In the genomic region with DNA sequence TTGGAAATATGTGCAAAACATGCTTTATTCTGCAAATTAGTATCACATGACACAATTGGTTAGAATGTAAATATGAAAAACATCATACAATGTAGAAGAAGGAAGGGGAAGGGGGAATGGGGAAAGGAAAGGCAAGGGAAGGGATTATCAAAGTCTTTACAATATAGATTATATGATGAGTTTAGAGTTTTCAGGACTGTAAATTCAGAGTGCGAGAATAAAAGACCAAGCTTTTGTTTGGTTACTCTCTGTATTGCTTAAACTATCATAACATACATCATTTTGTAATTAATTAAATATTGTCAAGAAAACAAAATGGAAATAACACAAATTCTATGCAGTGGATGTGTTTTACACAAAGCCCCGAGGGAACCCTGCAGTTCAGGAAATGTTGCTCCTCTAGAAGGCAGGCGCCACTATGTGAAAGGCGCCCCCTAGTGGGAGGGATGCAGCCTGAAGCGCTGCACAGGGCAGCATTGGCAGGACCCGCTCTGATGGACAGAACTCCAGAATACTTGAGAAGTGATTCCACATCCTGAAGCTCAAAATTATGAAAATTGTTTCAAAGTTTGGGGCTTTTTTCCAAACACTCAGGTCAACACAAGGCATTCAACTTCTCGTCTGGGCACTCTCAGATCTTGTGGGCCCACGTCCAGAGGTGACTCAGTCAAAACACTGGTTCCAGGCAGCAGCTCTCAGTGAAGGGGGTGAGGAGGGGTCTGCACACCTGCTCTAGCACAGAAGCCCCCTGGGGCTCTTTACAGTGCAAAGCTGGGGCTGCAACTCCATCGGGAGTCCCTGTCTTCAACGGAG, we compare ENCODE assay signal across 9 cellular contexts. TPM values are rescaled to one million over a fixed set of nuclear protein-coding genes. Genes with fewer than 3 reads are reported as not detected.
DNase-seq lines count a peak whose midpoint lies in the region; ATAC-seq and TF ChIP-seq lines count a peak whose summit lies in the region.
"Had no signal": no experiment of that assay in that cellular context is flagged by ENCODE, and none has a peak within 500 bp of the region (broad histone marks: within the 10 kb centered on the region; RNA-seq: fewer than 3 reads in every experiment).

No MANE protein-coding gene starts in this region.

- intact Hi-C loops in CD4-positive, alpha-beta T cell (cut with DNase I, micrococcal nuclease) = loop anchor here (10.0 kb wide), 2 partner anchors 482 to 512 kb away; partner anchors contain the start of gene SFTPA2 (in 1 of the 2)
- intact Hi-C loops in activated T-helper 1 cell treated with anti-CD3 and anti-CD28 coated beads, Interleukin-12 subunit alpha, Interleukin-12 subunit beta, Interleukin-2, Interleukin-4 antibody, amounts not matched to agents 30 ng/mL and 10 ng/mL and 1 ng/mL, durations not matched to agents 14 hours and 24 hours and 36 hours (cut with micrococcal nuclease) = loop anchor here (1.0 to 5.0 kb wide), 3 partner anchors 270 to 510 kb away; no protein-coding TSS in a partner anchor

- H3K9me3 ChIP-seq in CD4-positive, alpha-beta T cell (ENCODE audit: control insufficient read depth, low read length) = no peaks in the 10 kb centered on the region
- H3K9me3 ChIP-seq in Peyer's patch (no peaks in the 10 kb centered on the region), suprapubic skin (no peaks in the 10 kb centered on the region)

- H3K4me3 ChIP-seq in Peyer's patch (no peak overlapping the region), fibroblast of villous mesenchyme (ENCODE audit: low read depth, low read length) (no peak overlapping the region), suprapubic skin (no peak overlapping the region)

- H3K4me3 Mint-ChIP-seq in CD4-positive, alpha-beta T cell = no peak overlapping the region
- H3K4me3 Mint-ChIP-seq in activated T-helper 1 cell treated with anti-CD3 and anti-CD28 coated beads, Interleukin-12 subunit alpha, Interleukin-12 subunit beta, Interleukin-2, Interleukin-4 antibody, amounts not matched to agents 30 ng/mL and 10 ng/mL and 1 ng/mL, durations not matched to agents 14 hours and 24 hours and 36 hours = no peak overlapping the region
- H3K4me3 Mint-ChIP-seq: T-helper 1 cell treated with Interleukin-12 subunit alpha and Interleukin-12 subunit beta and Interleukin-4 antibody, amounts not matched to agents 30 μg/mL and 1 μg/mL, for 36 hours had no signal

- no peaks in the 10 kb centered on the region for H3K27me3 Mint-ChIP-seq in CD4-positive, alpha-beta T cell
- H3K27me3 Mint-ChIP-seq in activated T-helper 1 cell treated with anti-CD3 and anti-CD28 coated beads, Interleukin-12 subunit alpha, Interleukin-12 subunit beta, Interleukin-2, Interleukin-4 antibody, amounts not matched to agents 30 ng/mL and 10 ng/mL and 1 ng/mL, durations not matched to agents 14 hours and 24 hours and 36 hours (ENCODE audit: insufficient read depth) = peaks cover 10% of the 10 kb centered on the region

- H3K4me1 Mint-ChIP-seq in CD4-positive, alpha-beta T cell (ENCODE audit: low read depth) = no peaks in the 10 kb centered on the region
- H3K4me1 Mint-ChIP-seq in activated T-helper 1 cell treated with anti-CD3 and anti-CD28 coated beads, Interleukin-12 subunit alpha, Interleukin-12 subunit beta, Interleukin-2, Interleukin-4 antibody, amounts not matched to agents 30 ng/mL and 10 ng/mL and 1 ng/mL, durations not matched to agents 14 hours and 24 hours and 36 hours (ENCODE audit: low read depth) = peaks cover 5% of the 10 kb centered on the region

- peak; percentile 87 for TF ChIP-seq CTCF in CD4-positive, alpha-beta T cell (IDR thresholded peaks at IDR 0.05)
- peak; percentile 55 to 90 (median 70) for TF ChIP-seq CTCF in Peyer's patch (IDR thresholded peaks at IDR 0.05)
- TF ChIP-seq CTCF in fibroblast of villous mesenchyme (IDR thresholded peaks at IDR 0.05; ENCODE audit: insufficient read depth, low read depth, low read length) = peak; percentile 95
- peak; percentile 46 to 90 for TF ChIP-seq CTCF in suprapubic skin (IDR thresholded peaks at IDR 0.05)

- H3K36me3 ChIP-seq in Peyer's patch (no peaks in the 10 kb centered on the region), suprapubic skin (no peaks in the 10 kb centered on the region)

- no peak overlapping the region for H3K27ac Mint-ChIP-seq in CD4-positive, alpha-beta T cell
- H3K27ac Mint-ChIP-seq in activated T-helper 1 cell treated with anti-CD3 and anti-CD28 coated beads, Interleukin-12 subunit alpha, Interleukin-12 subunit beta, Interleukin-2, Interleukin-4 antibody, amounts not matched to agents 30 ng/mL and 10 ng/mL and 1 ng/mL, durations not matched to agents 14 hours and 24 hours and 36 hours = no peak overlapping the region
- H3K27ac Mint-ChIP-seq: T-helper 1 cell treated with Interleukin-12 subunit alpha and Interleukin-12 subunit beta and Interleukin-4 antibody, amounts not matched to agents 30 μg/mL and 1 μg/mL, for 36 hours had no signal

- H3K27ac ChIP-seq in CD4-positive, alpha-beta T cell (ENCODE audit: low read depth, low read length) = no peak overlapping the region
- no peak overlapping the region for H3K27ac ChIP-seq in Peyer's patch
- H3K27ac ChIP-seq in suprapubic skin = no peak overlapping the region

- TF ChIP-seq POLR2A in Peyer's patch (IDR thresholded peaks at IDR 0.05) = no peak
- TF ChIP-seq POLR2A in suprapubic skin (IDR thresholded peaks at IDR 0.05) = no peak

- H3K4me1 ChIP-seq in Peyer's patch (no peaks in the 10 kb centered on the region), suprapubic skin (no peaks in the 10 kb centered on the region)

- H3K9me3 Mint-ChIP-seq in CD4-positive, alpha-beta T cell = no peaks in the 10 kb centered on the region
- no peaks in the 10 kb centered on the region for H3K9me3 Mint-ChIP-seq in activated T-helper 1 cell treated with anti-CD3 and anti-CD28 coated beads, Interleukin-12 subunit alpha, Interleukin-12 subunit beta, Interleukin-2, Interleukin-4 antibody, amounts not matched to agents 30 ng/mL and 10 ng/mL and 1 ng/mL, durations not matched to agents 14 hours and 24 hours and 36 hours
- H3K9me3 Mint-ChIP-seq: T-helper 1 cell treated with Interleukin-12 subunit alpha and Interleukin-12 subunit beta and Interleukin-4 antibody, amounts not matched to agents 30 μg/mL and 1 μg/mL, for 36 hours had no signal

- CTCF ChIA-PET in CD4-positive, alpha-beta T cell (lab: Charles Lee) = interaction anchor here (1.3 to 1.5 kb wide), 2 partner anchors 12 to 97 kb away, joined by 4 to 7 read pairs; no protein-coding TSS in a partner anchor

- POLR2A ChIA-PET in CD4-positive, alpha-beta T cell (lab: Charles Lee) = no interaction called here

- 23% methylated on average over 8 of the region's 10 CpGs for WGBS in suprapubic skin

- TF ChIP-seq EP300 in suprapubic skin (IDR thresholded peaks at IDR 0.05) = no peak

- peak; percentile 35 to 74 (median 58) for DNase-seq in CD4-positive, alpha-beta T cell
- DNase-seq in Peyer's patch (peak; percentile 73 to 90 (median 76)), fibroblast of villous mesenchyme (ENCODE audit: low read depth) (peak; percentile 60), occipital lobe (lab: John Stamatoyannopoulos, UW) (peak; percentile 35), suprapubic skin (ENCODE audit: low spot score in 2 of 2) (peak in 1 of 2 donors; percentile 79)
- DNase-seq in activated T-helper 1 cell treated with anti-CD3 and anti-CD28 coated beads, Interleukin-12 subunit alpha, Interleukin-12 subunit beta, Interleukin-2, Interleukin-4 antibody, amounts not matched to agents 30 ng/mL and 10 ng/mL and 1 ng/mL, durations not matched to agents 14 hours and 24 hours and 36 hours (ENCODE audit: low spot score) = peak; percentile 47

- ATAC-seq in CD4-positive, alpha-beta T cell (ENCODE audit: poor library complexity) = peak; percentile 82
- ATAC-seq in GM19324 (IDR thresholded peaks at IDR 0.05; ENCODE audit: low FRiP score, unreplicated experiment) (peak; percentile 61), HG03520 (IDR thresholded peaks at IDR 0.05; ENCODE audit: unreplicated experiment) (peak; percentile 78)

- H3K36me3 Mint-ChIP-seq in CD4-positive, alpha-beta T cell (ENCODE audit: low read depth) = no peaks in the 10 kb centered on the region
- H3K36me3 Mint-ChIP-seq in activated T-helper 1 cell treated with anti-CD3 and anti-CD28 coated beads, Interleukin-12 subunit alpha, Interleukin-12 subunit beta, Interleukin-2, Interleukin-4 antibody, amounts not matched to agents 30 ng/mL and 10 ng/mL and 1 ng/mL, durations not matched to agents 14 hours and 24 hours and 36 hours (ENCODE audit: low read depth) = no peaks in the 10 kb centered on the region

- H3K27me3 ChIP-seq in CD4-positive, alpha-beta T cell (ENCODE audit: control insufficient read depth, insufficient read depth, low read length) = peaks cover 5% of the 10 kb centered on the region
- H3K27me3 ChIP-seq in Peyer's patch (no peaks in the 10 kb centered on the region), suprapubic skin (no peaks in the 10 kb centered on the region)

RNA-seq across cellular contexts. Expression of gene TMEM254, which starts 31.6 kb away (rescaled TPM):
- total RNA-seq in CD4-positive, alpha-beta T cell = 1 to 10 TPM; 4.0 to 5.6 TPM
- 10 to 100 TPM in 3 of 4 donors, 1 to 10 TPM in 1; 7.4 to 31.5 (median 20.3) TPM for total RNA-seq in Peyer's patch
- 10.8 and 12.4 TPM in 2 replicates for total RNA-seq in activated T-helper 1 cell treated with anti-CD3 and anti-CD28 coated beads, Interleukin-12 subunit alpha, Interleukin-12 subunit beta, Interleukin-2, Interleukin-4 antibody, amounts not matched to agents 30 ng/mL and 10 ng/mL and 1 ng/mL, durations not matched to agents 14 hours and 24 hours and 36 hours
- total RNA-seq in fibroblast of villous mesenchyme = 6.1 and 9.9 TPM in 2 replicates
- total RNA-seq in occipital lobe = 8.6 TPM
- total RNA-seq in suprapubic skin = 10 to 100 TPM; 34.0 to 90.8 (median 77.2) TPM
